1 cellular context compared by ENCODE assay signal in genomic region chr12:93441617-93442410, GRCh38.
TF ChIP-seq lines count a peak whose summit lies in the region.

UBE2N (minus strand) TSS chr12:93441947; CDS start chr12:93441884, 63 bp downstream.

TF ChIP-seq in K562, 482 proteins besides CTCF, POLR2A, EP300 and RAD21 (continued from another document and continues in another):
- TF ChIP-seq NCOA2 (IDR thresholded peaks at IDR 0.05; ENCODE audit: partially characterized antibody in 2 of 2) (no peak), ZNF217 (CRISPR knock-in tag; IDR thresholded peaks at IDR 0.05) (no peak), HOXB6 (CRISPR knock-in tag; IDR thresholded peaks at IDR 0.05; ENCODE audit: borderline replicate concordance) (no peak), THRAP3 (IDR thresholded peaks at IDR 0.05; ENCODE audit: borderline replicate concordance) (no peak), ZNF41 (CRISPR knock-in tag; conservative IDR thresholded peaks at IDR 0.05) (no peak), FOXK1 (CRISPR knock-in tag; IDR thresholded peaks at IDR 0.05; ENCODE audit: borderline replicate concordance) (no peak), CSDE1 (IDR thresholded peaks at IDR 0.05) (no peak), ELK1 (CRISPR knock-in tag; IDR thresholded peaks at IDR 0.05) (no peak), MLX (CRISPR knock-in tag; conservative IDR thresholded peaks at IDR 0.05) (no peak), RHOXF2B (CRISPR knock-in tag; conservative IDR thresholded peaks at IDR 0.05) (no peak), CHCHD3 (CRISPR knock-in tag; IDR thresholded peaks at IDR 0.05) (no peak), SMARCA4 (IDR thresholded peaks at IDR 0.05) (no peak), ZNF280A (IDR thresholded peaks at IDR 0.05; ENCODE audit: low read depth, partially characterized antibody) (no peak), BACH1 (tag; IDR thresholded peaks at IDR 0.05) (no peak), E2F1 (CRISPR knock-in tag; IDR thresholded peaks at IDR 0.05) (peak; percentile 74), PRDM10 (IDR thresholded peaks at IDR 0.05; ENCODE audit: partially characterized antibody) (peak; percentile 75), E2F5 (CRISPR knock-in tag; IDR thresholded peaks at IDR 0.05) (0 out of 2 replicates have a peak, but pooled peaks have one; percentile 56), ZNF830 (CRISPR knock-in tag; IDR thresholded peaks at IDR 0.05) (no peak), ELF4 (CRISPR knock-in tag; IDR thresholded peaks at IDR 0.05) (0 out of 2 replicates have a peak, but pooled peaks have one; percentile 41), HMGN3 (IDR thresholded peaks at IDR 0.05; ENCODE audit: borderline replicate concordance, extremely low read depth, insufficient read length, low read depth, low read length) (no peak), DDX20 (tag; IDR thresholded peaks at IDR 0.05; ENCODE audit: low read depth) (no peak), NFRKB (IDR thresholded peaks at IDR 0.05; ENCODE audit: low read depth) (0 out of 2 replicates have a peak, but pooled peaks have one; percentile 47), HIVEP1 (CRISPR knock-in tag; IDR thresholded peaks at IDR 0.05) (no peak), ILK (tag; IDR thresholded peaks at IDR 0.05; ENCODE audit: borderline replicate concordance, low read depth) (no peak), ZNF77 (CRISPR knock-in tag; IDR thresholded peaks at IDR 0.05) (no peak), HCFC1 (IDR thresholded peaks at IDR 0.05; ENCODE audit: low read depth, low read length) (peak; percentile 94), POLR2B (IDR thresholded peaks at IDR 0.05; ENCODE audit: low read depth, partially characterized antibody) (peak; percentile 82), KLF10 (CRISPR knock-in tag; IDR thresholded peaks at IDR 0.05) (no peak), SUPT5H (IDR thresholded peaks at IDR 0.05) (peak; percentile 92), CBX3 (IDR thresholded peaks at IDR 0.05; ENCODE audit: borderline replicate concordance in 1 of 2, low read length in 2 of 2) (no peak), GATAD2B (IDR thresholded peaks at IDR 0.05; ENCODE audit: borderline replicate concordance) (peak; percentile 78; the same call in 1 of the 2 replicates), TSC22D4 (tag; IDR thresholded peaks at IDR 0.05) (no peak), NUFIP1 (IDR thresholded peaks at IDR 0.05; ENCODE audit: partially characterized antibody) (no peak), KAT8 (IDR thresholded peaks at IDR 0.05; ENCODE audit: low read depth) (no peak), XRCC4 (IDR thresholded peaks at IDR 0.05; ENCODE audit: extremely low read depth, insufficient read depth, insufficient read length) (no peak), PTTG1 (tag; IDR thresholded peaks at IDR 0.05; ENCODE audit: low read depth) (no peak), ZFP36 (IDR thresholded peaks at IDR 0.05; ENCODE audit: low read depth, low read length, partially characterized antibody) (peak; percentile 2), NBN (IDR thresholded peaks at IDR 0.05; ENCODE audit: low read depth) (0 out of 2 replicates have a peak, but pooled peaks have one; percentile 46), TCF7 (IDR thresholded peaks at IDR 0.05; ENCODE audit: borderline replicate concordance) (0 out of 2 replicates have a peak, but pooled peaks have one; percentile 37), SRF (CRISPR knock-in tag; IDR thresholded peaks at IDR 0.05) (0 out of 4 replicates have a peak, but pooled peaks of 1 of the 2 experiments have one; percentile 36), ZFP30 (CRISPR knock-in tag; IDR thresholded peaks at IDR 0.05; ENCODE audit: borderline replicate concordance) (no peak), PKNOX1 (IDR thresholded peaks at IDR 0.05) (no peak), TBP (optimal IDR thresholded peaks at IDR 0.05; ENCODE audit: low read depth, low read length) (peak; percentile 80), ZNF699 (CRISPR knock-in tag; IDR thresholded peaks at IDR 0.05; ENCODE audit: insufficient replicate concordance) (no peak), ARNT (IDR thresholded peaks at IDR 0.05) (no peak), REST (CRISPR knock-in tag; IDR thresholded peaks at IDR 0.05; ENCODE audit: low read depth) (no peak; the same call in 1 of the 2 replicates), ZFPM2 (CRISPR knock-in tag; IDR thresholded peaks at IDR 0.05) (no peak), CBX5 (IDR thresholded peaks at IDR 0.05; ENCODE audit: borderline replicate concordance, low read depth) (no peak), ZNF140 (CRISPR knock-in tag; IDR thresholded peaks at IDR 0.05) (no peak), E2F6 (IDR thresholded peaks at IDR 0.05; ENCODE audit: borderline replicate concordance in 1 of 2, extremely low read depth in 1 of 2, insufficient read depth in 1 of 2, insufficient read length in 1 of 2, low read depth in 1 of 2, low read length in 1 of 2, poor library complexity in 1 of 2, severe bottlenecking in 1 of 2) (peak; percentile 91 to 92), SLC30A9 (CRISPR knock-in tag; IDR thresholded peaks at IDR 0.05) (no peak), ZNF134 (CRISPR knock-in tag; conservative IDR thresholded peaks at IDR 0.05) (no peak), ZNF586 (CRISPR knock-in tag; conservative IDR thresholded peaks at IDR 0.05) (no peak), CAMTA2 (CRISPR knock-in tag; conservative IDR thresholded peaks at IDR 0.05) (no peak), EZH2 (IDR thresholded peaks at IDR 0.05; ENCODE audit: borderline replicate concordance, low read depth, low read length) (no peak)
